ENCODE assay signal across 1 cellular context in the genomic region with DNA sequence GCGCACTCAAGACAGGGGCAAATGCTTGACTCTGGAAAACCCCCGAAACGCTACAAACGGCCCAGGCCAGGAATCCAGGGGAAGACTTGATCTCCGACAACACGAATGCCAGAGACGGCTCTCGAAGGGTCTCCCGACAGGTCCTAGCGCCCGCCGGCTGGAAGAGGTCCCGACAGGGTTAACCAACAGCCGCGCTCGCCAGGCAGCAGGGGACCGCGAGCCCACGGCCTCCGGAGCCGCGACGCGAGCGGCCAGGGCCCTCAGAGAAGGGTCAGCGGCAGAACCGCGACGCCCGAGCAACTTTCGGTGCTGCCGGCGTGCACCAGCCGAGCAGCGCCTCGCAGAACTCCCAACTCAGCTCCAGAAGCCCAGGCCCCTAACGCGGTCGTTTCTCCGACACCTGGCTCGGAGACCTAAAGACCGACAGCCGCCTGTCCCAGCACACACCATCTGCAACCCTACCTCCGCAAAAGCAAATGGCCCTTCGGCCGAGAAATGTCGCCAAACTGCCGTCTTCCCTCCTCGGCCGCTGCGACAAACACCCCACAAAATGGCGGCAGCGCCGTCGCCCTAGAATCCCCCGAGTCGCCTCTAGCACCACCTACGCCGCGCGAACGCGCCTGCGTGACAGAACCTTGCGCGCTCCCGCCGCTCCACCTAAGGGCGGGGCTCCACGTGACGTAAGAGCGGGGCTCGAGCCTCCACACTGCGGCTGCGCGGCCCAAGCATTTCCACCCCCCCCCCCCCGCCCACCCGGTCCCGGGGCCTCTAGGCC.
A peak's percentile ranks its signal among the peaks of the same experiment; 100 is the strongest.
TF ChIP-seq lines count a peak whose summit lies in the region.

A gene (minus strand): TSS at position 567 of the 775 bp plus-strand sequence. CDS start 3,634 bp downstream, outside the sequence.

TF ChIP-seq in K562, 482 proteins besides CTCF, POLR2A, EP300 and RAD21 (continued from another document and continues in another):
- TF ChIP-seq, protein P1, sequence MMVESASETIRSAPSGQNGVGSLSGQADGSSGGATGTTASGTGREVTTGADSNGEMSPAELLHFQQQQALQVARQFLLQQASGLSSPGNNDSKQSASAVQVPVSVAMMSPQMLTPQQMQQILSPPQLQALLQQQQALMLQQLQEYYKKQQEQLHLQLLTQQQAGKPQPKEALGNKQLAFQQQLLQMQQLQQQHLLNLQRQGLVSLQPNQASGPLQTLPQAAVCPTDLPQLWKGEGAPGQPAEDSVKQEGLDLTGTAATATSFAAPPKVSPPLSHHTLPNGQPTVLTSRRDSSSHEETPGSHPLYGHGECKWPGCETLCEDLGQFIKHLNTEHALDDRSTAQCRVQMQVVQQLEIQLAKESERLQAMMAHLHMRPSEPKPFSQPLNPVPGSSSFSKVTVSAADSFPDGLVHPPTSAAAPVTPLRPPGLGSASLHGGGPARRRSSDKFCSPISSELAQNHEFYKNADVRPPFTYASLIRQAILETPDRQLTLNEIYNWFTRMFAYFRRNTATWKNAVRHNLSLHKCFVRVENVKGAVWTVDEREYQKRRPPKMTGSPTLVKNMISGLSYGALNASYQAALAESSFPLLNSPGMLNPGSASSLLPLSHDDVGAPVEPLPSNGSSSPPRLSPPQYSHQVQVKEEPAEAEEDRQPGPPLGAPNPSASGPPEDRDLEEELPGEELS (CRISPR knock-in tag; IDR thresholded peaks at IDR 0.05; ENCODE audit: borderline replicate concordance): peak; percentile 55; the same call in 1 of the 2 replicates
- TF ChIP-seq HDAC2 (IDR thresholded peaks at IDR 0.05) (no peak), FOXM1 (IDR thresholded peaks at IDR 0.05; ENCODE audit: low read depth) (no peak), FOXM1 (CRISPR knock-in tag; IDR thresholded peaks at IDR 0.05; ENCODE audit: low read depth) (0 out of 2 replicates have a peak, but pooled peaks have one; percentile 41), TEAD4 (IDR thresholded peaks at IDR 0.05; ENCODE audit: low read length) (peak; percentile 51), TEAD4 (CRISPR knock-in tag; IDR thresholded peaks at IDR 0.05; ENCODE audit: borderline replicate concordance) (no peak), ETV5 (CRISPR knock-in tag; IDR thresholded peaks at IDR 0.05; ENCODE audit: low read depth) (peak; percentile 54; the same call in 1 of the 2 replicates), CSDE1 (IDR thresholded peaks at IDR 0.05) (no peak), ZNF696 (CRISPR knock-in tag; conservative IDR thresholded peaks at IDR 0.05) (no peak), MEF2D (tag; conservative IDR thresholded peaks at IDR 0.05; ENCODE audit: low read depth) (no peak), FOXP1 (CRISPR knock-in tag; IDR thresholded peaks at IDR 0.05) (no peak), BRD4 (IDR thresholded peaks at IDR 0.05) (0 out of 2 replicates have a peak, but pooled peaks have one; percentile 70), SOX6 (IDR thresholded peaks at IDR 0.05) (0 out of 2 replicates have a peak, but pooled peaks have one; percentile 5), ZNF239 (CRISPR knock-in tag; IDR thresholded peaks at IDR 0.05) (no peak), GATAD2A (IDR thresholded peaks at IDR 0.05) (peak; percentile 56; the same call in 1 of the 2 replicates), GABPA (tag; conservative IDR thresholded peaks at IDR 0.05; ENCODE audit: low read depth) (no peak)
- TF ChIP-seq, protein P2, sequence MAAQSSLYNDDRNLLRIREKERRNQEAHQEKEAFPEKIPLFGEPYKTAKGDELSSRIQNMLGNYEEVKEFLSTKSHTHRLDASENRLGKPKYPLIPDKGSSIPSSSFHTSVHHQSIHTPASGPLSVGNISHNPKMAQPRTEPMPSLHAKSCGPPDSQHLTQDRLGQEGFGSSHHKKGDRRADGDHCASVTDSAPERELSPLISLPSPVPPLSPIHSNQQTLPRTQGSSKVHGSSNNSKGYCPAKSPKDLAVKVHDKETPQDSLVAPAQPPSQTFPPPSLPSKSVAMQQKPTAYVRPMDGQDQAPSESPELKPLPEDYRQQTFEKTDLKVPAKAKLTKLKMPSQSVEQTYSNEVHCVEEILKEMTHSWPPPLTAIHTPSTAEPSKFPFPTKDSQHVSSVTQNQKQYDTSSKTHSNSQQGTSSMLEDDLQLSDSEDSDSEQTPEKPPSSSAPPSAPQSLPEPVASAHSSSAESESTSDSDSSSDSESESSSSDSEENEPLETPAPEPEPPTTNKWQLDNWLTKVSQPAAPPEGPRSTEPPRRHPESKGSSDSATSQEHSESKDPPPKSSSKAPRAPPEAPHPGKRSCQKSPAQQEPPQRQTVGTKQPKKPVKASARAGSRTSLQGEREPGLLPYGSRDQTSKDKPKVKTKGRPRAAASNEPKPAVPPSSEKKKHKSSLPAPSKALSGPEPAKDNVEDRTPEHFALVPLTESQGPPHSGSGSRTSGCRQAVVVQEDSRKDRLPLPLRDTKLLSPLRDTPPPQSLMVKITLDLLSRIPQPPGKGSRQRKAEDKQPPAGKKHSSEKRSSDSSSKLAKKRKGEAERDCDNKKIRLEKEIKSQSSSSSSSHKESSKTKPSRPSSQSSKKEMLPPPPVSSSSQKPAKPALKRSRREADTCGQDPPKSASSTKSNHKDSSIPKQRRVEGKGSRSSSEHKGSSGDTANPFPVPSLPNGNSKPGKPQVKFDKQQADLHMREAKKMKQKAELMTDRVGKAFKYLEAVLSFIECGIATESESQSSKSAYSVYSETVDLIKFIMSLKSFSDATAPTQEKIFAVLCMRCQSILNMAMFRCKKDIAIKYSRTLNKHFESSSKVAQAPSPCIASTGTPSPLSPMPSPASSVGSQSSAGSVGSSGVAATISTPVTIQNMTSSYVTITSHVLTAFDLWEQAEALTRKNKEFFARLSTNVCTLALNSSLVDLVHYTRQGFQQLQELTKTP (IDR thresholded peaks at IDR 0.05; ENCODE audit: low read depth in 1 of 2, partially characterized antibody in 2 of 2): peak in 1 of 2 experiments; percentile 77
- TF ChIP-seq, protein P3, sequence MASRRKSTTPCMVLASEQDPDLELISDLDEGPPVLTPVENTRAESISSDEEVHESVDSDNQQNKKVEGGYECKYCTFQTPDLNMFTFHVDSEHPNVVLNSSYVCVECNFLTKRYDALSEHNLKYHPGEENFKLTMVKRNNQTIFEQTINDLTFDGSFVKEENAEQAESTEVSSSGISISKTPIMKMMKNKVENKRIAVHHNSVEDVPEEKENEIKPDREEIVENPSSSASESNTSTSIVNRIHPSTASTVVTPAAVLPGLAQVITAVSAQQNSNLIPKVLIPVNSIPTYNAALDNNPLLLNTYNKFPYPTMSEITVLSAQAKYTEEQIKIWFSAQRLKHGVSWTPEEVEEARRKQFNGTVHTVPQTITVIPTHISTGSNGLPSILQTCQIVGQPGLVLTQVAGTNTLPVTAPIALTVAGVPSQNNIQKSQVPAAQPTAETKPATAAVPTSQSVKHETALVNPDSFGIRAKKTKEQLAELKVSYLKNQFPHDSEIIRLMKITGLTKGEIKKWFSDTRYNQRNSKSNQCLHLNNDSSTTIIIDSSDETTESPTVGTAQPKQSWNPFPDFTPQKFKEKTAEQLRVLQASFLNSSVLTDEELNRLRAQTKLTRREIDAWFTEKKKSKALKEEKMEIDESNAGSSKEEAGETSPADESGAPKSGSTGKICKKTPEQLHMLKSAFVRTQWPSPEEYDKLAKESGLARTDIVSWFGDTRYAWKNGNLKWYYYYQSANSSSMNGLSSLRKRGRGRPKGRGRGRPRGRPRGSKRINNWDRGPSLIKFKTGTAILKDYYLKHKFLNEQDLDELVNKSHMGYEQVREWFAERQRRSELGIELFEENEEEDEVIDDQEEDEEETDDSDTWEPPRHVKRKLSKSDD (conservative IDR thresholded peaks at IDR 0.05; ENCODE audit: low read length): no peak
- TF ChIP-seq, protein P4, sequence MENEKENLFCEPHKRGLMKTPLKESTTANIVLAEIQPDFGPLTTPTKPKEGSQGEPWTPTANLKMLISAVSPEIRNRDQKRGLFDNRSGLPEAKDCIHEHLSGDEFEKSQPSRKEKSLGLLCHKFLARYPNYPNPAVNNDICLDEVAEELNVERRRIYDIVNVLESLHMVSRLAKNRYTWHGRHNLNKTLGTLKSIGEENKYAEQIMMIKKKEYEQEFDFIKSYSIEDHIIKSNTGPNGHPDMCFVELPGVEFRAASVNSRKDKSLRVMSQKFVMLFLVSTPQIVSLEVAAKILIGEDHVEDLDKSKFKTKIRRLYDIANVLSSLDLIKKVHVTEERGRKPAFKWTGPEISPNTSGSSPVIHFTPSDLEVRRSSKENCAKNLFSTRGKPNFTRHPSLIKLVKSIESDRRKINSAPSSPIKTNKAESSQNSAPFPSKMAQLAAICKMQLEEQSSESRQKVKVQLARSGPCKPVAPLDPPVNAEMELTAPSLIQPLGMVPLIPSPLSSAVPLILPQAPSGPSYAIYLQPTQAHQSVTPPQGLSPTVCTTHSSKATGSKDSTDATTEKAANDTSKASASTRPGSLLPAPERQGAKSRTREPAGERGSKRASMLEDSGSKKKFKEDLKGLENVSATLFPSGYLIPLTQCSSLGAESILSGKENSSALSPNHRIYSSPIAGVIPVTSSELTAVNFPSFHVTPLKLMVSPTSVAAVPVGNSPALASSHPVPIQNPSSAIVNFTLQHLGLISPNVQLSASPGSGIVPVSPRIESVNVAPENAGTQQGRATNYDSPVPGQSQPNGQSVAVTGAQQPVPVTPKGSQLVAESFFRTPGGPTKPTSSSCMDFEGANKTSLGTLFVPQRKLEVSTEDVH (IDR thresholded peaks at IDR 0.05; ENCODE audit: low read depth, partially characterized antibody): peak; percentile 58
- TF ChIP-seq, protein P5, sequence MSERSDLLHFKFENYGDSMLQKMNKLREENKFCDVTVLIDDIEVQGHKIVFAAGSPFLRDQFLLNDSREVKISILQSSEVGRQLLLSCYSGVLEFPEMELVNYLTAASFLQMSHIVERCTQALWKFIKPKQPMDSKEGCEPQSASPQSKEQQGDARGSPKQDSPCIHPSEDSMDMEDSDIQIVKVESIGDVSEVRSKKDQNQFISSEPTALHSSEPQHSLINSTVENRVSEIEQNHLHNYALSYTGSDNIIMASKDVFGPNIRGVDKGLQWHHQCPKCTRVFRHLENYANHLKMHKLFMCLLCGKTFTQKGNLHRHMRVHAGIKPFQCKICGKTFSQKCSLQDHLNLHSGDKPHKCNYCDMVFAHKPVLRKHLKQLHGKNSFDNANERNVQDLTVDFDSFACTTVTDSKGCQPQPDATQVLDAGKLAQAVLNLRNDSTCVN (CRISPR knock-in tag; IDR thresholded peaks at IDR 0.05): no peak
- TF ChIP-seq, protein P6, sequence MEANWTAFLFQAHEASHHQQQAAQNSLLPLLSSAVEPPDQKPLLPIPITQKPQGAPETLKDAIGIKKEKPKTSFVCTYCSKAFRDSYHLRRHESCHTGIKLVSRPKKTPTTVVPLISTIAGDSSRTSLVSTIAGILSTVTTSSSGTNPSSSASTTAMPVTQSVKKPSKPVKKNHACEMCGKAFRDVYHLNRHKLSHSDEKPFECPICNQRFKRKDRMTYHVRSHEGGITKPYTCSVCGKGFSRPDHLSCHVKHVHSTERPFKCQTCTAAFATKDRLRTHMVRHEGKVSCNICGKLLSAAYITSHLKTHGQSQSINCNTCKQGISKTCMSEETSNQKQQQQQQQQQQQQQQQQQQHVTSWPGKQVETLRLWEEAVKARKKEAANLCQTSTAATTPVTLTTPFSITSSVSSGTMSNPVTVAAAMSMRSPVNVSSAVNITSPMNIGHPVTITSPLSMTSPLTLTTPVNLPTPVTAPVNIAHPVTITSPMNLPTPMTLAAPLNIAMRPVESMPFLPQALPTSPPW (CRISPR knock-in tag; IDR thresholded peaks at IDR 0.05): peak; percentile 99
- TF ChIP-seq, protein P7, sequence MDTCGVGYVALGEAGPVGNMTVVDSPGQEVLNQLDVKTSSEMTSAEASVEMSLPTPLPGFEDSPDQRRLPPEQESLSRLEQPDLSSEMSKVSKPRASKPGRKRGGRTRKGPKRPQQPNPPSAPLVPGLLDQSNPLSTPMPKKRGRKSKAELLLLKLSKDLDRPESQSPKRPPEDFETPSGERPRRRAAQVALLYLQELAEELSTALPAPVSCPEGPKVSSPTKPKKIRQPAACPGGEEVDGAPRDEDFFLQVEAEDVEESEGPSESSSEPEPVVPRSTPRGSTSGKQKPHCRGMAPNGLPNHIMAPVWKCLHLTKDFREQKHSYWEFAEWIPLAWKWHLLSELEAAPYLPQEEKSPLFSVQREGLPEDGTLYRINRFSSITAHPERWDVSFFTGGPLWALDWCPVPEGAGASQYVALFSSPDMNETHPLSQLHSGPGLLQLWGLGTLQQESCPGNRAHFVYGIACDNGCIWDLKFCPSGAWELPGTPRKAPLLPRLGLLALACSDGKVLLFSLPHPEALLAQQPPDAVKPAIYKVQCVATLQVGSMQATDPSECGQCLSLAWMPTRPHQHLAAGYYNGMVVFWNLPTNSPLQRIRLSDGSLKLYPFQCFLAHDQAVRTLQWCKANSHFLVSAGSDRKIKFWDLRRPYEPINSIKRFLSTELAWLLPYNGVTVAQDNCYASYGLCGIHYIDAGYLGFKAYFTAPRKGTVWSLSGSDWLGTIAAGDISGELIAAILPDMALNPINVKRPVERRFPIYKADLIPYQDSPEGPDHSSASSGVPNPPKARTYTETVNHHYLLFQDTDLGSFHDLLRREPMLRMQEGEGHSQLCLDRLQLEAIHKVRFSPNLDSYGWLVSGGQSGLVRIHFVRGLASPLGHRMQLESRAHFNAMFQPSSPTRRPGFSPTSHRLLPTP (IDR thresholded peaks at IDR 0.05; ENCODE audit: borderline replicate concordance, extremely low read depth, insufficient read length): no peak
- TF ChIP-seq, protein P8, sequence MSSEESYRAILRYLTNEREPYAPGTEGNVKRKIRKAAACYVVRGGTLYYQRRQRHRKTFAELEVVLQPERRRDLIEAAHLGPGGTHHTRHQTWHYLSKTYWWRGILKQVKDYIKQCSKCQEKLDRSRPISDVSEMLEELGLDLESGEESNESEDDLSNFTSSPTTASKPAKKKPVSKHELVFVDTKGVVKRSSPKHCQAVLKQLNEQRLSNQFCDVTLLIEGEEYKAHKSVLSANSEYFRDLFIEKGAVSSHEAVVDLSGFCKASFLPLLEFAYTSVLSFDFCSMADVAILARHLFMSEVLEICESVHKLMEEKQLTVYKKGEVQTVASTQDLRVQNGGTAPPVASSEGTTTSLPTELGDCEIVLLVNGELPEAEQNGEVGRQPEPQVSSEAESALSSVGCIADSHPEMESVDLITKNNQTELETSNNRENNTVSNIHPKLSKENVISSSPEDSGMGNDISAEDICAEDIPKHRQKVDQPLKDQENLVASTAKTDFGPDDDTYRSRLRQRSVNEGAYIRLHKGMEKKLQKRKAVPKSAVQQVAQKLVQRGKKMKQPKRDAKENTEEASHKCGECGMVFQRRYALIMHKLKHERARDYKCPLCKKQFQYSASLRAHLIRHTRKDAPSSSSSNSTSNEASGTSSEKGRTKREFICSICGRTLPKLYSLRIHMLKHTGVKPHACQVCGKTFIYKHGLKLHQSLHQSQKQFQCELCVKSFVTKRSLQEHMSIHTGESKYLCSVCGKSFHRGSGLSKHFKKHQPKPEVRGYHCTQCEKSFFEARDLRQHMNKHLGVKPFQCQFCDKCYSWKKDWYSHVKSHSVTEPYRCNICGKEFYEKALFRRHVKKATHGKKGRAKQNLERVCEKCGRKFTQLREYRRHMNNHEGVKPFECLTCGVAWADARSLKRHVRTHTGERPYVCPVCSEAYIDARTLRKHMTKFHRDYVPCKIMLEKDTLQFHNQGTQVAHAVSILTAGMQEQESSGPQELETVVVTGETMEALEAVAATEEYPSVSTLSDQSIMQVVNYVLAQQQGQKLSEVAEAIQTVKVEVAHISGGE (CRISPR knock-in tag; IDR thresholded peaks at IDR 0.05): no peak
- TF ChIP-seq, protein P9, sequence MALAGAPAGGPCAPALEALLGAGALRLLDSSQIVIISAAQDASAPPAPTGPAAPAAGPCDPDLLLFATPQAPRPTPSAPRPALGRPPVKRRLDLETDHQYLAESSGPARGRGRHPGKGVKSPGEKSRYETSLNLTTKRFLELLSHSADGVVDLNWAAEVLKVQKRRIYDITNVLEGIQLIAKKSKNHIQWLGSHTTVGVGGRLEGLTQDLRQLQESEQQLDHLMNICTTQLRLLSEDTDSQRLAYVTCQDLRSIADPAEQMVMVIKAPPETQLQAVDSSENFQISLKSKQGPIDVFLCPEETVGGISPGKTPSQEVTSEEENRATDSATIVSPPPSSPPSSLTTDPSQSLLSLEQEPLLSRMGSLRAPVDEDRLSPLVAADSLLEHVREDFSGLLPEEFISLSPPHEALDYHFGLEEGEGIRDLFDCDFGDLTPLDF (CRISPR knock-in tag; IDR thresholded peaks at IDR 0.05): peak; percentile 63; the same call in 1 of the 2 replicates
